In the genomic region with DNA sequence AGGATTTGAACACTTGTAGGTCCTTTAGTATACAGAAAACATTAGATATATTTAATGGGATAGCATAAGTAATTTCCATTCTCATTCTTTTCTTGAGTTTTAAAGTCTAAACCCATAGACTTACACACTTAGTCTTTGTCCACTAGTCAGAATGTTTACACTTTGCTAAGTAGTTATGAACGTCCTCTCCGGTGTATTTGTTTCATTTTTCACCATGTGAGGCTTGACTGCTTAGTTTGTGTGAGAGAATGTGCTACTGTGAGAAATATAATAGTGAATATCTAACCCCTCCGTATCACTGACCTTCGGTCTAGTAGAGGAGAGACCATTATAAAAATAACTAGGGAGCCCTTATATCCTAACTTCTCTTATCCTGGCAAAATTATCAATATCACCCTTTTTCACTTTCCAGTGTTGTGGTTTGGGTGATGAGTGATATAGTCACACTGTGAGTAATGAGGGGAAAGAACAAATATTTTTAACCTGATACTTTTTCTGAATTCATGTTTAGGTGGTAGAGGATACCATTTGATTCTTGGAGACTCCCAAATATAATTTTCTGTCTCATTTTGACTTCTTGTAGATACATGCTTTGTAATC, we compare ENCODE assay signal across 10 cellular contexts.
DNase-seq lines count a peak whose midpoint lies in the region; ATAC-seq and TF ChIP-seq lines count a peak whose summit lies in the region.
"Had no signal": no experiment of that assay in that cellular context is flagged by ENCODE, and none has a peak within 500 bp of the region (broad histone marks: within the 10 kb centered on the region; RNA-seq: fewer than 3 reads in every experiment).

No MANE protein-coding gene starts in this region.

- in situ Hi-C loops in GM13976 (cut with MboI; ENCODE audit: low sequenced_read_pairs, unreplicated experiment), result no loop called here

- TF ChIP-seq CTCF in GM13976 (IDR thresholded peaks at IDR 0.05; ENCODE audit: borderline replicate concordance, control extremely low read depth, extremely low read depth, insufficient read depth, missing control alignments) (no peak), foreskin keratinocyte (conservative IDR thresholded peaks at IDR 0.05) (no peak)

- DNase-seq in GM13976 (ENCODE audit: low spot score) (peak; percentile 7), foreskin keratinocyte (peak; percentile 27 to 41), inferior parietal cortex (ENCODE audit: extremely low spot score) (no peak), islet precursor cell (no peak)
- no peak for DNase-seq in effector CD4-positive, alpha-beta T cell
- DNase-seq: activated CD4-positive, alpha-beta memory T cell treated with anti-CD3 and anti-CD28 coated beads, Interleukin-2, amount 10 ng/mL, durations not matched to agents 7 days and 5 days; NCI-H510A treated with DMSO at 0.1 percent for 48 hours had no signal

- H3K27ac ChIP-seq in foreskin keratinocyte, result peak overlapping the region; percentile 25

- H3K4me1 ChIP-seq in foreskin keratinocyte, result peaks cover 23% of the 10 kb centered on the region

- H3K27me3 ChIP-seq in foreskin keratinocyte, result no peaks in the 10 kb centered on the region

- ATAC-seq in GM21526 (IDR thresholded peaks at IDR 0.05; ENCODE audit: low FRiP score, unreplicated experiment), result peak; percentile 41
- ATAC-seq in HG03460 (IDR thresholded peaks at IDR 0.05; ENCODE audit: unreplicated experiment), result peak; percentile 69
- ATAC-seq in foreskin keratinocyte, result peak; percentile 92
- ATAC-seq in GM19467 (IDR thresholded peaks at IDR 0.05; ENCODE audit: unreplicated experiment), result no peak

Comparison
In these comparisons a context has a peak if more than half of its experiments do, and no peak if none do; other contexts are left out.
1. DNase-seq: peak in GM13976 (single experiment) and foreskin keratinocyte (2 of 2); none in inferior parietal cortex (single experiment), effector CD4-positive, alpha-beta T cell (single experiment) and islet precursor cell (single experiment).